11 cellular contexts compared by ENCODE assay signal in genomic region chr6:139841794-139842215, GRCh38.
DNase-seq lines count a peak whose midpoint lies in the region; ATAC-seq and TF ChIP-seq lines count a peak whose summit lies in the region.
"Had no signal": no experiment of that assay in that cellular context is flagged by ENCODE, and none has a peak within 500 bp of the region (broad histone marks: within the 10 kb centered on the region; RNA-seq: fewer than 3 reads in every experiment).

No MANE protein-coding gene starts in this region.

- DNase-seq in NCI-H526 (lab: John Stamatoyannopoulos, UW) (peak; percentile 35 to 41), GM23338 (ENCODE audit: low spot score) (no peak), DMS79 (lab: John Stamatoyannopoulos, UW) (no peak)
- peak; percentile 18 for DNase-seq in stimulated activated naive B cell treated with anti-CD40 and anti-IgM and Interleukin-4, amounts not matched to agents 10 μg/mL and 1 μg/mL and 100 μg/mL, for 72 hours
- DNase-seq in activated naive CD4-positive, alpha-beta T cell treated with anti-CD3 and anti-CD28 coated beads, Interleukin-2, amount 50 U/mL, for 16 hours: no peak
- DNase-seq: activated CD8-positive, alpha-beta T cell treated with anti-CD3 and anti-CD28 coated beads for 36 hours; dorsolateral prefrontal cortex; kidney; tibial artery had no signal

- H3K4me3 Mint-ChIP-seq in stimulated activated naive B cell treated with anti-CD40 and anti-IgM and Interleukin-4, amounts not matched to agents 10 μg/mL and 1 μg/mL and 100 μg/mL, for 72 hours: peak overlapping the region in 1 of 2 donors; percentile 39
- no peak overlapping the region for H3K4me3 Mint-ChIP-seq in GM23338
- H3K4me3 Mint-ChIP-seq: activated CD8-positive, alpha-beta T cell treated with anti-CD3 and anti-CD28 coated beads for 36 hours had no signal

- H3K4me2 ChIP-seq in GM23338: no peak overlapping the region

- no peak overlapping the region for H3K4me3 ChIP-seq in GM23338
- H3K4me3 ChIP-seq: dorsolateral prefrontal cortex, tibial artery had no signal

- H3K27me3 ChIP-seq in GM23338 (ENCODE audit: insufficient read depth): no peaks in the 10 kb centered on the region
- H3K27me3 ChIP-seq: tibial artery had no signal

- no peak overlapping the region for H3K27ac ChIP-seq in GM23338 (ENCODE audit: low read depth)
- H3K27ac ChIP-seq: tibial artery had no signal

- ATAC-seq in GM19372 (IDR thresholded peaks at IDR 0.05; ENCODE audit: low read depth, unreplicated experiment) (peak; percentile 77), HG02973 (IDR thresholded peaks at IDR 0.05; ENCODE audit: unreplicated experiment) (peak; percentile 57), GM23338 (no peak)
- ATAC-seq in stimulated activated naive B cell treated with anti-CD40 and anti-IgM and Interleukin-4, amounts not matched to agents 10 μg/mL and 1 μg/mL and 100 μg/mL, for 72 hours (replicated peaks): peak; percentile 89 to 90
- ATAC-seq: activated CD8-positive, alpha-beta T cell treated with anti-CD3 and anti-CD28 coated beads for 36 hours had no signal

- H3K4me1 Mint-ChIP-seq in stimulated activated naive B cell treated with anti-CD40 and anti-IgM and Interleukin-4, amounts not matched to agents 10 μg/mL and 1 μg/mL and 100 μg/mL, for 72 hours: peaks cover 16 to 36% of the 10 kb centered on the region in 2 donors
- no peaks in the 10 kb centered on the region; the same call in 2 of the 3 replicates for H3K4me1 Mint-ChIP-seq in GM23338

- H3K9me2 ChIP-seq in GM23338 (ENCODE audit: insufficient read depth): peaks cover 11% of the 10 kb centered on the region

- peak overlapping the region; percentile 70 for H3K27ac Mint-ChIP-seq in stimulated activated naive B cell treated with anti-CD40 and anti-IgM and Interleukin-4, amounts not matched to agents 10 μg/mL and 1 μg/mL and 100 μg/mL, for 72 hours
- no peak overlapping the region for H3K27ac Mint-ChIP-seq in GM23338
- H3K27ac Mint-ChIP-seq: activated CD8-positive, alpha-beta T cell treated with anti-CD3 and anti-CD28 coated beads for 36 hours had no signal

- H3K9me3 Mint-ChIP-seq in stimulated activated naive B cell treated with anti-CD40 and anti-IgM and Interleukin-4, amounts not matched to agents 10 μg/mL and 1 μg/mL and 100 μg/mL, for 72 hours: peaks cover 6 to 7% of the 10 kb centered on the region in 2 donors
- no peaks in the 10 kb centered on the region for H3K9me3 Mint-ChIP-seq in GM23338

- H3F3A ChIP-seq in GM23338 (replicated peaks; ENCODE audit: low read depth): no peaks in the 10 kb centered on the region

- H3K27me3 Mint-ChIP-seq in stimulated activated naive B cell treated with anti-CD40 and anti-IgM and Interleukin-4, amounts not matched to agents 10 μg/mL and 1 μg/mL and 100 μg/mL, for 72 hours: no peaks in the 10 kb centered on the region
- H3K27me3 Mint-ChIP-seq in GM23338 (ENCODE audit: insufficient read depth, low read depth, poor library complexity): no peaks in the 10 kb centered on the region

- H4K20me1 ChIP-seq in GM23338 (replicated peaks; ENCODE audit: insufficient read depth): no peaks in the 10 kb centered on the region

- no peaks in the 10 kb centered on the region for H3K79me2 ChIP-seq in GM23338 (replicated peaks; ENCODE audit: insufficient read depth)

- H3K36me3 ChIP-seq in GM23338 (ENCODE audit: insufficient read depth): no peaks in the 10 kb centered on the region
- H3K36me3 ChIP-seq: tibial artery had no signal

- H2AFZ ChIP-seq in GM23338: no peak overlapping the region

- H3K36me3 Mint-ChIP-seq in stimulated activated naive B cell treated with anti-CD40 and anti-IgM and Interleukin-4, amounts not matched to agents 10 μg/mL and 1 μg/mL and 100 μg/mL, for 72 hours: peaks cover 4% of the 10 kb centered on the region in 2 donors
- H3K36me3 Mint-ChIP-seq in GM23338 (ENCODE audit: low read depth): no peaks in the 10 kb centered on the region

- H3K4me1 ChIP-seq in GM23338 (ENCODE audit: insufficient read depth): 0 out of 2 replicates have a peak, but pooled peaks cover 3% of the 10 kb centered on the region

- no peak for TF ChIP-seq CTCF in GM23338 (conservative IDR thresholded peaks at IDR 0.05; ENCODE audit: low read depth in 2 of 2)

TF ChIP-seq in GM23338, 12 proteins besides CTCF, POLR2A, EP300 and RAD21 (continues in another document):
- no peak for TF ChIP-seq STAT1 (IDR thresholded peaks at IDR 0.05; ENCODE audit: unreplicated experiment)
- no peak for TF ChIP-seq ZNF331 (CRISPR knock-in tag; IDR thresholded peaks at IDR 0.05; ENCODE audit: low read depth)
- TF ChIP-seq, protein P1, sequence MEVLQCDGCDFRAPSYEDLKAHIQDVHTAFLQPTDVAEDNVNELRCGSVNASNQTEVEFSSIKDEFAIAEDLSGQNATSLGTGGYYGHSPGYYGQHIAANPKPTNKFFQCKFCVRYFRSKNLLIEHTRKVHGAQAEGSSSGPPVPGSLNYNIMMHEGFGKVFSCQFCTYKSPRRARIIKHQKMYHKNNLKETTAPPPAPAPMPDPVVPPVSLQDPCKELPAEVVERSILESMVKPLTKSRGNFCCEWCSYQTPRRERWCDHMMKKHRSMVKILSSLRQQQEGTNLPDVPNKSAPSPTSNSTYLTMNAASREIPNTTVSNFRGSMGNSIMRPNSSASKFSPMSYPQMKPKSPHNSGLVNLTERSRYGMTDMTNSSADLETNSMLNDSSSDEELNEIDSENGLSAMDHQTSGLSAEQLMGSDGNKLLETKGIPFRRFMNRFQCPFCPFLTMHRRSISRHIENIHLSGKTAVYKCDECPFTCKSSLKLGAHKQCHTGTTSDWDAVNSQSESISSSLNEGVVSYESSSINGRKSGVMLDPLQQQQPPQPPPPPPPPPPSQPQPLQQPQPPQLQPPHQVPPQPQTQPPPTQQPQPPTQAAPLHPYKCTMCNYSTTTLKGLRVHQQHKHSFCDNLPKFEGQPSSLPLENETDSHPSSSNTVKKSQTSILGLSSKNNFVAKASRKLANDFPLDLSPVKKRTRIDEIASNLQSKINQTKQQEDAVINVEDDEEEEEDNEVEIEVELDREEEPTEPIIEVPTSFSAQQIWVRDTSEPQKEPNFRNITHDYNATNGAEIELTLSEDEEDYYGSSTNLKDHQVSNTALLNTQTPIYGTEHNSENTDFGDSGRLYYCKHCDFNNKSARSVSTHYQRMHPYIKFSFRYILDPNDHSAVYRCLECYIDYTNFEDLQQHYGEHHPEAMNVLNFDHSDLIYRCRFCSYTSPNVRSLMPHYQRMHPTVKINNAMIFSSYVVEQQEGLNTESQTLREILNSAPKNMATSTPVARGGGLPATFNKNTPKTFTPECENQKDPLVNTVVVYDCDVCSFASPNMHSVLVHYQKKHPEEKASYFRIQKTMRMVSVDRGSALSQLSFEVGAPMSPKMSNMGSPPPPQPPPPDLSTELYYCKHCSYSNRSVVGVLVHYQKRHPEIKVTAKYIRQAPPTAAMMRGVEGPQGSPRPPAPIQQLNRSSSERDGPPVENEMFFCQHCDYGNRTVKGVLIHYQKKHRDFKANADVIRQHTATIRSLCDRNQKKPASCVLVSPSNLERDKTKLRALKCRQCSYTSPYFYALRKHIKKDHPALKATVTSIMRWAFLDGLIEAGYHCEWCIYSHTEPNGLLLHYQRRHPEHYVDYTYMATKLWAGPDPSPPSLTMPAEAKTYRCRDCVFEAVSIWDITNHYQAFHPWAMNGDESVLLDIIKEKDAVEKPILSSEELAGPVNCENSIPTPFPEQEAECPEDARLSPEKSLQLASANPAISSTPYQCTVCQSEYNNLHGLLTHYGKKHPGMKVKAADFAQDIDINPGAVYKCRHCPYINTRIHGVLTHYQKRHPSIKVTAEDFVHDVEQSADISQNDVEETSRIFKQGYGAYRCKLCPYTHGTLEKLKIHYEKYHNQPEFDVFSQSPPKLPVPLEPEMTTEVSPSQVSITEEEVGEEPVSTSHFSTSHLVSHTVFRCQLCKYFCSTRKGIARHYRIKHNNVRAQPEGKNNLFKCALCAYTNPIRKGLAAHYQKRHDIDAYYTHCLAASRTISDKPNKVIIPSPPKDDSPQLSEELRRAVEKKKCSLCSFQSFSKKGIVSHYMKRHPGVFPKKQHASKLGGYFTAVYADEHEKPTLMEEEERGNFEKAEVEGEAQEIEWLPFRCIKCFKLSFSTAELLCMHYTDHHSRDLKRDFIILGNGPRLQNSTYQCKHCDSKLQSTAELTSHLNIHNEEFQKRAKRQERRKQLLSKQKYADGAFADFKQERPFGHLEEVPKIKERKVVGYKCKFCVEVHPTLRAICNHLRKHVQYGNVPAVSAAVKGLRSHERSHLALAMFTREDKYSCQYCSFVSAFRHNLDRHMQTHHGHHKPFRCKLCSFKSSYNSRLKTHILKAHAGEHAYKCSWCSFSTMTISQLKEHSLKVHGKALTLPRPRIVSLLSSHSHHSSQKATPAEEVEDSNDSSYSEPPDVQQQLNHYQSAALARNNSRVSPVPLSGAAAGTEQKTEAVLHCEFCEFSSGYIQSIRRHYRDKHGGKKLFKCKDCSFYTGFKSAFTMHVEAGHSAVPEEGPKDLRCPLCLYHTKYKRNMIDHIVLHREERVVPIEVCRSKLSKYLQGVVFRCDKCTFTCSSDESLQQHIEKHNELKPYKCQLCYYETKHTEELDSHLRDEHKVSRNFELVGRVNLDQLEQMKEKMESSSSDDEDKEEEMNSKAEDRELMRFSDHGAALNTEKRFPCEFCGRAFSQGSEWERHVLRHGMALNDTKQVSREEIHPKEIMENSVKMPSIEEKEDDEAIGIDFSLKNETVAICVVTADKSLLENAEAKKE (CRISPR knock-in tag; IDR thresholded peaks at IDR 0.05): no peak
- no peak for TF ChIP-seq CREB1 (CRISPR knock-in tag; IDR thresholded peaks at IDR 0.05; ENCODE audit: low read depth)

Comparison
In these comparisons a context has a peak if more than half of its experiments do, and no peak if none do; other contexts are left out.
1. DNase-seq: peak in NCI-H526 (2 of 2) and stimulated activated naive B cell treated with anti-CD40 and anti-IgM and Interleukin-4, amounts not matched to agents 10 μg/mL and 1 μg/mL and 100 μg/mL, for 72 hours (single experiment); none in GM23338 (single experiment), activated naive CD4-positive, alpha-beta T cell treated with anti-CD3 and anti-CD28 coated beads, Interleukin-2, amount 50 U/mL, for 16 hours (single experiment) and DMS79 (single experiment).